Comparison of ENCODE assay signal across 8 cellular contexts in the genomic region with DNA sequence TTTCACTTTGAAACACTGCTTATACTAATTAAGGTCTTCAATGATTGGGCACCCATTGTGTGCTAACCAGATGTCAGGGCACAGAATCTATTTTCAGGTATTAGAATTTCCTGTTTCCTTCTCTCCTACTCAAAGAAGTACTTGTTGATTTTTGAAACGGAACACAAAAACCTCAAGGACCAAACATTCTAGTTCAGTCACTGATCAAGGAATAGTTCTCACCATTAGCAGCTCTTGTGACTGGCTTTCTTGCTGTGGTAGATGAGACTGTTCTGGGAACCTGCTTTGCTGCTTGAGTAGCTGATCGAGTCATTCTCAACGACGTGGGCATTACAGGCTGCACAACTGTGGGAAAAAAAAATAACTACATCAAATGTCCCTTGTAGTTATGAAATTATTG.
DNase-seq lines count a peak whose midpoint lies in the region; ATAC-seq lines count a peak whose summit lies in the region.

No MANE protein-coding gene starts in this region.

- ATAC-seq in GM19328 (IDR thresholded peaks at IDR 0.05; ENCODE audit: unreplicated experiment), result peak; percentile 76
- ATAC-seq in HG03039 (IDR thresholded peaks at IDR 0.05; ENCODE audit: unreplicated experiment), result peak; percentile 76
- no peak for ATAC-seq in effector memory CD8-positive, alpha-beta T cell (replicated peaks)
- ATAC-seq in HG03175 (IDR thresholded peaks at IDR 0.05; ENCODE audit: unreplicated experiment), result no peak

- in situ Hi-C loops in ACHN (cut with HindIII; ENCODE audit: low pct_ligation_motif_present, low pct_unique_long_range_greater_than_20kb, low sequenced_read_pairs), result no loop called here

- H3K36me3 Mint-ChIP-seq in effector memory CD8-positive, alpha-beta T cell (ENCODE audit: insufficient read depth), result no peaks in the 10 kb centered on the region

- no peaks in the 10 kb centered on the region for H3K9me3 Mint-ChIP-seq in effector memory CD8-positive, alpha-beta T cell

- peak overlapping the region in 1 of 2 donors; percentile 37 for H3K4me3 Mint-ChIP-seq in effector memory CD8-positive, alpha-beta T cell

- DNase-seq in DMS79 treated with DMSO at 0.1 percent for 48 hours (lab: John Stamatoyannopoulos, UW) (peak; percentile 86), ACHN (no peak), NCI-H526 treated with DMSO at 0.1 percent for 48 hours (lab: John Stamatoyannopoulos, UW) (no peak)
- DNase-seq in effector memory CD8-positive, alpha-beta T cell, result no peak
- DNase-seq in effector CD8-positive, alpha-beta T cell (lab: John Stamatoyannopoulos, UW), result no peak

- peaks cover 5 to 6% of the 10 kb centered on the region in 2 donors for H3K4me1 Mint-ChIP-seq in effector memory CD8-positive, alpha-beta T cell (ENCODE audit: low read depth in 2 of 2)

- H3K27ac Mint-ChIP-seq in effector memory CD8-positive, alpha-beta T cell, result peak overlapping the region; percentile 49

- no peaks in the 10 kb centered on the region for H3K27me3 Mint-ChIP-seq in effector memory CD8-positive, alpha-beta T cell

Comparison
In these comparisons a context has a peak if more than half of its experiments do, and no peak if none do; other contexts are left out.
1. ATAC-seq: peak in GM19328 (single experiment) and HG03039 (single experiment); none in effector memory CD8-positive, alpha-beta T cell (single experiment) and HG03175 (single experiment).